ENCODE assay signal across 1 cellular context in genomic region chr7:151688236-151688780, GRCh38.
TF ChIP-seq lines count a peak whose summit lies in the region.

No MANE protein-coding gene starts in this region.

TF ChIP-seq in GM23338, 12 proteins besides CTCF, POLR2A, EP300 and RAD21 (continued from another document):
- TF ChIP-seq ZNF462 (CRISPR knock-in tag; IDR thresholded peaks at IDR 0.05), result no peak
- TF ChIP-seq EZH2phosphoT487 (IDR thresholded peaks at IDR 0.05; ENCODE audit: unreplicated experiment), result no peak
- TF ChIP-seq CREB1 (CRISPR knock-in tag; IDR thresholded peaks at IDR 0.05; ENCODE audit: low read depth), result no peak
- TF ChIP-seq ZNF114 (CRISPR knock-in tag; IDR thresholded peaks at IDR 0.05), result no peak
